Comparison of ENCODE assay signal across 1 cellular context in genomic region chrX:155662297-155662696, GRCh38.
TF ChIP-seq lines count a peak whose summit lies in the region.

No MANE protein-coding gene starts in this region.

TF ChIP-seq in GM23338, 12 proteins besides CTCF, POLR2A, EP300 and RAD21 (continued from another document):
- no peak for TF ChIP-seq ZNF462 (CRISPR knock-in tag; IDR thresholded peaks at IDR 0.05)
- no peak for TF ChIP-seq EZH2 (IDR thresholded peaks at IDR 0.05; ENCODE audit: low read depth, unreplicated experiment)
- no peak for TF ChIP-seq JUNB (IDR thresholded peaks at IDR 0.05; ENCODE audit: unreplicated experiment)
- TF ChIP-seq, protein P1, sequence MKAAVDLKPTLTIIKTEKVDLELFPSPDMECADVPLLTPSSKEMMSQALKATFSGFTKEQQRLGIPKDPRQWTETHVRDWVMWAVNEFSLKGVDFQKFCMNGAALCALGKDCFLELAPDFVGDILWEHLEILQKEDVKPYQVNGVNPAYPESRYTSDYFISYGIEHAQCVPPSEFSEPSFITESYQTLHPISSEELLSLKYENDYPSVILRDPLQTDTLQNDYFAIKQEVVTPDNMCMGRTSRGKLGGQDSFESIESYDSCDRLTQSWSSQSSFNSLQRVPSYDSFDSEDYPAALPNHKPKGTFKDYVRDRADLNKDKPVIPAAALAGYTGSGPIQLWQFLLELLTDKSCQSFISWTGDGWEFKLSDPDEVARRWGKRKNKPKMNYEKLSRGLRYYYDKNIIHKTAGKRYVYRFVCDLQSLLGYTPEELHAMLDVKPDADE (IDR thresholded peaks at IDR 0.05) = no peak
- no peak for TF ChIP-seq ZNF331 (CRISPR knock-in tag; IDR thresholded peaks at IDR 0.05; ENCODE audit: low read depth)
- TF ChIP-seq STAT1 (IDR thresholded peaks at IDR 0.05; ENCODE audit: unreplicated experiment) = no peak
- no peak for TF ChIP-seq POLR2AphosphoS5 (IDR thresholded peaks at IDR 0.05; ENCODE audit: low read depth)
